17 cellular contexts compared by ENCODE assay signal in genomic region chr2:241902357-241902991, GRCh38. TPM values are rescaled to one million over a fixed set of nuclear protein-coding genes. Genes with fewer than 3 reads are reported as not detected.
DNase-seq lines count a peak whose midpoint lies in the region; ATAC-seq and TF ChIP-seq lines count a peak whose summit lies in the region.
"Had no signal": no experiment of that assay in that cellular context is flagged by ENCODE, and none has a peak within 500 bp of the region (broad histone marks: within the 10 kb centered on the region; RNA-seq: fewer than 3 reads in every experiment).

No MANE protein-coding gene starts in this region.

- H3K4me3 Mint-ChIP-seq in endodermal cell: peak overlapping the region; percentile 62

- H3K4me3 ChIP-seq in BLaER1 (peak overlapping the region; percentile 50), HUES64 (ENCODE audit: low read length) (peak overlapping the region; percentile 41), endodermal cell (ENCODE audit: low read length) (no peak overlapping the region), parathyroid adenoma (ENCODE audit: low read depth, low read length) (no peak overlapping the region)

- no peak for ATAC-seq in GM18517 (IDR thresholded peaks at IDR 0.05; ENCODE audit: unreplicated experiment)
- ATAC-seq in HG02884 (IDR thresholded peaks at IDR 0.05; ENCODE audit: unreplicated experiment): no peak

- peaks cover 16% of the 10 kb centered on the region for H3K4me1 Mint-ChIP-seq in endodermal cell

- H3K27me3 ChIP-seq in BLaER1 (no peaks in the 10 kb centered on the region), HUES64 (ENCODE audit: insufficient read depth, low read length) (peaks cover 21% of the 10 kb centered on the region), endodermal cell (ENCODE audit: control insufficient read depth, insufficient read depth, low read length, poor library complexity, severe bottlenecking) (no peaks in the 10 kb centered on the region), parathyroid adenoma (ENCODE audit: control insufficient read depth, insufficient read depth, low read length) (no peaks in the 10 kb centered on the region)

- DNase-seq in endodermal cell (peak; percentile 77), COR-L47 (lab: John Stamatoyannopoulos, UW) (no peak), HUDEP-2 (lab: John Stamatoyannopoulos, UW; ENCODE audit: unreplicated experiment in 76 of 76) (no peak)
- DNase-seq: activated CD4-positive, alpha-beta T cell treated with anti-CD3 and anti-CD28 coated beads, Interleukin-2, amount 50 U/mL, for 1 hour; AML-193; DMS53; glutamatergic neuron; NCI-H2107; stimulated activated CD4-positive, alpha-beta T cell treated with anti-CD3 and anti-CD28 coated beads, Interleukin-15, amount 100 ng/mL, for 24 hours had no signal

- peaks cover 66% of the 10 kb centered on the region for H3K36me3 ChIP-seq in BLaER1
- H3K36me3 ChIP-seq in HUES64 (ENCODE audit: insufficient read depth, low read length): no peaks in the 10 kb centered on the region
- H3K36me3 ChIP-seq in endodermal cell (ENCODE audit: control insufficient read depth, insufficient read depth, low read length): no peaks in the 10 kb centered on the region
- H3K36me3 ChIP-seq in parathyroid adenoma (ENCODE audit: control insufficient read depth, insufficient read depth, low read length): no peaks in the 10 kb centered on the region
- H3K36me3 ChIP-seq: neutrophil had no signal

- WGBS in HUES64: 38% methylated on average over 38 of the region's 48 CpGs
- 55% methylated on average over 18 to 42 of the region's 48 CpGs for WGBS in endodermal cell (ENCODE audit: insufficient coverage in 1 of 2, insufficient read length in 1 of 2), 2 experiments

- peaks cover 98% of the 10 kb centered on the region for H4K20me1 ChIP-seq in BLaER1

- H3K27ac Mint-ChIP-seq in endodermal cell: no peak overlapping the region

- TF ChIP-seq CTCF in endodermal cell (conservative IDR thresholded peaks at IDR 0.05): no peak
- no peak for TF ChIP-seq CTCF in parathyroid adenoma (IDR thresholded peaks at IDR 0.05)

- no peaks in the 10 kb centered on the region for H3K79me2 ChIP-seq in parathyroid adenoma

- H3K4me1 ChIP-seq in BLaER1: peaks cover 90% of the 10 kb centered on the region
- H3K4me1 ChIP-seq in HUES64 (ENCODE audit: insufficient read depth, low read length): peaks cover 15% of the 10 kb centered on the region; the same call in 1 of the 2 replicates
- H3K4me1 ChIP-seq in endodermal cell (ENCODE audit: control insufficient read depth, insufficient read depth, low read length): peaks cover 5% of the 10 kb centered on the region
- H3K4me1 ChIP-seq in parathyroid adenoma: peaks cover 2% of the 10 kb centered on the region

- peak overlapping the region; percentile 73 for H3K9ac ChIP-seq in BLaER1
- no peak overlapping the region; the same call in 1 of the 2 replicates for H3K9ac ChIP-seq in HUES64 (ENCODE audit: low read depth, low read length)
- H3K9ac ChIP-seq in endodermal cell (ENCODE audit: extremely low read depth, low read length, poor library complexity, severe bottlenecking): no peak overlapping the region
- no peak overlapping the region for H3K9ac ChIP-seq in parathyroid adenoma

- H3K27ac ChIP-seq in BLaER1: peak overlapping the region; percentile 85
- H3K27ac ChIP-seq in HUES64 (ENCODE audit: low read depth, low read length): no peak overlapping the region
- no peak overlapping the region for H3K27ac ChIP-seq in endodermal cell (ENCODE audit: low read depth, low read length)
- no peak overlapping the region for H3K27ac ChIP-seq in parathyroid adenoma
- H3K27ac ChIP-seq: neutrophil had no signal

- H3K9me3 Mint-ChIP-seq in endodermal cell: no peaks in the 10 kb centered on the region

- peak overlapping the region; percentile 99 for H3K4me2 ChIP-seq in BLaER1
- H3K4me2 ChIP-seq in parathyroid adenoma (ENCODE audit: low read length): no peak overlapping the region

- no peaks in the 10 kb centered on the region for H3K27me3 Mint-ChIP-seq in endodermal cell (ENCODE audit: insufficient read depth)

- H3K9me3 ChIP-seq in BLaER1 (no peaks in the 10 kb centered on the region), HUES64 (ENCODE audit: insufficient read depth, low read depth, low read length) (no peaks in the 10 kb centered on the region), endodermal cell (ENCODE audit: control insufficient read depth, low read length) (no peaks in the 10 kb centered on the region), parathyroid adenoma (ENCODE audit: control insufficient read depth, low read length) (no peaks in the 10 kb centered on the region)
- H3K9me3 ChIP-seq: neutrophil had no signal

- H2AFZ ChIP-seq in parathyroid adenoma: peak overlapping the region; percentile 71

- no peaks in the 10 kb centered on the region for H3K36me3 Mint-ChIP-seq in endodermal cell (ENCODE audit: low read depth)
- H3K36me3 Mint-ChIP-seq: brain had no signal

RNA-seq across cellular contexts. Expression of gene RTP5, which starts 32.9 kb away (rescaled TPM):
- not detected for polyA plus RNA-seq in HUES64 (2013, experiment 1 of 2)
- polyA plus RNA-seq in HUES64 (2013, experiment 2 of 2): not detected
- total RNA-seq in endodermal cell: not detected
- not detected for polyA plus RNA-seq in endodermal cell (2013, experiment 1 of 2)
- not detected for polyA plus RNA-seq in endodermal cell (2013, experiment 2 of 2)
- total RNA-seq: endothelial cell of umbilical vein had no signal
- polyA plus RNA-seq: endothelial cell of umbilical vein had no signal

RNA-seq across cellular contexts. Expression of gene PDCD1, which starts 43.8 kb away (rescaled TPM):
- 0.45 TPM for polyA plus RNA-seq in HUES64 (2013, experiment 1 of 2)
- polyA plus RNA-seq in HUES64 (2013, experiment 2 of 2): 1.1 TPM
- total RNA-seq in endodermal cell: under 1 TPM in 1 of 2 donors, not detected in 1; 0.20 TPM
- not detected for polyA plus RNA-seq in endodermal cell (2013, experiment 1 of 2)
- not detected for polyA plus RNA-seq in endodermal cell (2013, experiment 2 of 2)
- total RNA-seq: endothelial cell of umbilical vein had no signal
- polyA plus RNA-seq: endothelial cell of umbilical vein had no signal

Comparison
In these comparisons a context has a peak if more than half of its experiments do, and no peak if none do; other contexts are left out.
1. H3K4me3 ChIP-seq: peak in BLaER1 (single experiment) and HUES64 (single experiment); none in endodermal cell (single experiment) and parathyroid adenoma (single experiment).